In genomic region chr6:15256538-15257222, GRCh38 we compare ENCODE assay signal across 13 cellular contexts. TPM values are rescaled to one million over a fixed set of nuclear protein-coding genes. Genes with fewer than 3 reads are reported as not detected.
A peak's percentile ranks its signal among the peaks of the same experiment; 100 is the strongest.
DNase-seq lines count a peak whose midpoint lies in the region; ATAC-seq, FAIRE-seq and TF ChIP-seq lines count a peak whose summit lies in the region.
"Had no signal": no experiment of that assay in that cellular context is flagged by ENCODE, and none has a peak within 500 bp of the region (broad histone marks: within the 10 kb centered on the region; RNA-seq: fewer than 3 reads in every experiment).

No MANE protein-coding gene starts in this region.

- CTCF ChIA-PET in MCF 10A (lab: Yijun Ruan, JAX), result no interaction called here

- dilution Hi-C loops in keratinocyte (cut with MboI; ENCODE audit: extremely low pct_ligation_motif_present, low sequenced_read_pairs), result no loop called here

- H3K4me2 ChIP-seq in keratinocyte (ENCODE audit: control insufficient read depth, extremely low read depth, insufficient read depth, low read depth, low read length), result no peak overlapping the region

- H3K27me3 ChIP-seq in breast epithelium (no peaks in the 10 kb centered on the region), keratinocyte (ENCODE audit: control insufficient read depth, extremely low read depth, insufficient read depth, low read length) (no peaks in the 10 kb centered on the region)
- H3K27me3 ChIP-seq: cardiac muscle cell had no signal

- no peak overlapping the region for H3K9ac ChIP-seq in keratinocyte (ENCODE audit: control insufficient read depth, extremely low read depth, insufficient read depth, low read length)

- H3K36me3 ChIP-seq in breast epithelium, result no peaks in the 10 kb centered on the region
- peaks cover 1 to 5% of the 10 kb centered on the region in 2 experiments for H3K36me3 ChIP-seq in keratinocyte (ENCODE audit: control insufficient read depth in 2 of 2, extremely low read depth in 1 of 2, insufficient read depth in 2 of 2, low read length in 2 of 2)
- H3K36me3 ChIP-seq: cardiac muscle cell had no signal

- H3K27ac ChIP-seq in breast epithelium (no peak overlapping the region), keratinocyte (ENCODE audit: control insufficient read depth, insufficient read depth, low read length) (peak overlapping the region; percentile 10), substantia nigra (ENCODE audit: low read depth, low read length, poor library complexity, severe bottlenecking) (peak overlapping the region; percentile 40)
- H3K27ac ChIP-seq: cardiac muscle cell had no signal

- H3K36me3 Mint-ChIP-seq in MCF 10A (ENCODE audit: insufficient read depth, unreplicated experiment), result peaks cover 6% of the 10 kb centered on the region
- peaks cover 92% of the 10 kb centered on the region for H3K36me3 Mint-ChIP-seq in activated T-helper 2 cell treated with anti-CD3 and anti-CD28 coated beads, Interferon-gamma antibody, Interleukin-2, Interleukin-4, amounts not matched to agents 10 μg/mL and 5 μg/mL and 100 μg/mL, durations not matched to agents 14 hours and 24 hours and 36 hours (ENCODE audit: low read depth)

- no peak for ATAC-seq in GM19397 (IDR thresholded peaks at IDR 0.05; ENCODE audit: unreplicated experiment)

- H3K4me1 Mint-ChIP-seq in MCF 10A (ENCODE audit: insufficient read depth, unreplicated experiment), result peaks cover 52% of the 10 kb centered on the region
- peaks cover 88% of the 10 kb centered on the region for H3K4me1 Mint-ChIP-seq in activated T-helper 2 cell treated with anti-CD3 and anti-CD28 coated beads, Interferon-gamma antibody, Interleukin-2, Interleukin-4, amounts not matched to agents 10 μg/mL and 5 μg/mL and 100 μg/mL, durations not matched to agents 14 hours and 24 hours and 36 hours (ENCODE audit: low read depth)

- TF ChIP-seq CTCF in MCF 10A (IDR thresholded peaks at IDR 0.05; ENCODE audit: unreplicated experiment) (no peak), breast epithelium (IDR thresholded peaks at IDR 0.05) (no peak), keratinocyte (optimal IDR thresholded peaks at IDR 0.05 in 1 of 3, IDR thresholded peaks at IDR 0.05 in 1 of 3, conservative IDR thresholded peaks at IDR 0.05 in 1 of 3; ENCODE audit: extremely low read depth in 1 of 3, insufficient read depth in 2 of 3, low read length in 3 of 3) (no peak)

- TF ChIP-seq POLR2A in breast epithelium (IDR thresholded peaks at IDR 0.05), result no peak

- POLR2A ChIA-PET in MCF 10A (lab: Yijun Ruan, JAX), result interaction anchor here (1.0 to 1.2 kb wide), 3 partner anchors 9 to 109 kb away, joined by 3 read pairs; no protein-coding TSS in a partner anchor

- H3K9me3 Mint-ChIP-seq in MCF 10A (ENCODE audit: unreplicated experiment), result no peaks in the 10 kb centered on the region
- no peaks in the 10 kb centered on the region for H3K9me3 Mint-ChIP-seq in activated T-helper 2 cell treated with anti-CD3 and anti-CD28 coated beads, Interferon-gamma antibody, Interleukin-2, Interleukin-4, amounts not matched to agents 10 μg/mL and 5 μg/mL and 100 μg/mL, durations not matched to agents 14 hours and 24 hours and 36 hours
- H3K9me3 Mint-ChIP-seq: T-cell, type B pancreatic cell had no signal

- H2AFZ ChIP-seq in keratinocyte (ENCODE audit: control insufficient read depth, low read length), result no peak overlapping the region

- BruUV-seq in MCF 10A (replicated peaks; lab: Mats Ljungman, UMichigan), result no TSS peak

- H3K9me3 ChIP-seq in breast epithelium (no peaks in the 10 kb centered on the region), keratinocyte (ENCODE audit: control insufficient read depth, low read depth, low read length) (no peaks in the 10 kb centered on the region)

- peaks cover 0 to 1% of the 10 kb centered on the region in 2 donors for H3K4me1 ChIP-seq in breast epithelium
- H3K4me1 ChIP-seq in keratinocyte (ENCODE audit: control insufficient read depth, extremely low read depth, insufficient read depth, low read length), result peaks cover 14% of the 10 kb centered on the region

- peaks cover 8% of the 10 kb centered on the region for H3K9me1 ChIP-seq in keratinocyte (ENCODE audit: control insufficient read depth, extremely low read depth, insufficient read depth, low read length)

- no peak overlapping the region for H3K4me3 ChIP-seq in breast epithelium
- no peak overlapping the region for H3K4me3 ChIP-seq in keratinocyte (ENCODE audit: control insufficient read depth in 2 of 3, extremely low read depth in 1 of 3, insufficient read depth in 2 of 3, low read depth in 1 of 3, low read length in 3 of 3)
- H3K4me3 ChIP-seq: cardiac muscle cell had no signal

- intact Hi-C loops in MCF 10A (cut with micrococcal nuclease) (no loop called here), breast epithelium (cut with DNase I; ENCODE audit: low total_unique reads) (loop anchor here (5.0 kb wide), 1 partner anchor 639 kb away; no protein-coding TSS in a partner anchor)
- intact Hi-C loops in activated T-helper 2 cell treated with anti-CD3 and anti-CD28 coated beads, Interferon-gamma antibody, Interleukin-2, Interleukin-4, amounts not matched to agents 10 μg/mL and 5 μg/mL and 100 μg/mL, durations not matched to agents 14 hours and 24 hours and 36 hours (cut with micrococcal nuclease), result no loop called here

- peak overlapping the region; percentile 17 for H3K27ac Mint-ChIP-seq in MCF 10A (ENCODE audit: low read depth, unreplicated experiment)
- H3K27ac Mint-ChIP-seq in activated T-helper 2 cell treated with anti-CD3 and anti-CD28 coated beads, Interferon-gamma antibody, Interleukin-2, Interleukin-4, amounts not matched to agents 10 μg/mL and 5 μg/mL and 100 μg/mL, durations not matched to agents 14 hours and 24 hours and 36 hours, result peak overlapping the region; percentile 39

- FAIRE-seq in keratinocyte (lab: Jason Lieb, UNC), result no peak

- no peak overlapping the region for H3K4me3 Mint-ChIP-seq in MCF 10A (ENCODE audit: unreplicated experiment)
- no peak overlapping the region for H3K4me3 Mint-ChIP-seq in activated T-helper 2 cell treated with anti-CD3 and anti-CD28 coated beads, Interferon-gamma antibody, Interleukin-2, Interleukin-4, amounts not matched to agents 10 μg/mL and 5 μg/mL and 100 μg/mL, durations not matched to agents 14 hours and 24 hours and 36 hours (ENCODE audit: low read depth)

- DNase-seq in MCF 10A (ENCODE audit: unreplicated experiment) (no peak), breast epithelium (ENCODE audit: low spot score in 2 of 2) (no peak), keratinocyte (ENCODE audit: low read depth, low spot score) (no peak), substantia nigra (lab: John Stamatoyannopoulos, UW) (peak in 1 of 49 donors; percentile 20), germinal center (ENCODE audit: low spot score) (no peak), RPMI8226 (no peak)
- DNase-seq in activated T-helper 2 cell treated with anti-CD3 and anti-CD28 coated beads, Interferon-gamma antibody, Interleukin-2, Interleukin-4, amounts not matched to agents 10 μg/mL and 5 μg/mL and 100 μg/mL, durations not matched to agents 14 hours and 24 hours and 36 hours (ENCODE audit: low spot score), result no peak
- DNase-seq: DMS79, NCI-H2107, T-cell had no signal

- peaks cover 99% of the 10 kb centered on the region for H3K79me2 ChIP-seq in keratinocyte (ENCODE audit: control insufficient read depth, insufficient read depth, low read length)

- H3K27me3 Mint-ChIP-seq in MCF 10A (ENCODE audit: insufficient read depth, unreplicated experiment), result no peaks in the 10 kb centered on the region
- no peaks in the 10 kb centered on the region for H3K27me3 Mint-ChIP-seq in activated T-helper 2 cell treated with anti-CD3 and anti-CD28 coated beads, Interferon-gamma antibody, Interleukin-2, Interleukin-4, amounts not matched to agents 10 μg/mL and 5 μg/mL and 100 μg/mL, durations not matched to agents 14 hours and 24 hours and 36 hours (ENCODE audit: low read depth)
- H3K27me3 Mint-ChIP-seq: T-cell, type B pancreatic cell had no signal

- H4K20me1 ChIP-seq in keratinocyte (ENCODE audit: control insufficient read depth, extremely low read depth, insufficient read depth, low read length), result peaks cover 19% of the 10 kb centered on the region

RNA-seq across cellular contexts. Expression of gene JARID2, which starts 10.8 kb away (rescaled TPM):
- total RNA-seq in MCF 10A (2022) (21.0 and 27.8 TPM in 2 replicates), breast epithelium (10 to 100 TPM; 10.5 to 13.9 (median 11.5) TPM)
- total RNA-seq in activated T-helper 2 cell treated with anti-CD3 and anti-CD28 coated beads, Interferon-gamma antibody, Interleukin-2, Interleukin-4, amounts not matched to agents 10 μg/mL and 5 μg/mL and 100 μg/mL, durations not matched to agents 14 hours and 24 hours and 36 hours, result 55.9 and 57.7 TPM in 2 replicates
- polyA plus RNA-seq in keratinocyte, result 10.2 to 18.9 TPM (median 11.0 TPM) in 3 replicates
- 6.7 TPM for polyA plus RNA-seq in keratinocyte (2011; ENCODE audit: low read depth)
- polyA plus RNA-seq in keratinocyte (2011; cell fraction: cytosol; rRNA removed), result 8.1 and 8.2 TPM in 2 replicates
- 27.9 and 30.7 TPM in 2 replicates for polyA plus RNA-seq in keratinocyte (2011; cell fraction: nucleus; rRNA removed)
- polyA plus RNA-seq in keratinocyte (2012; ENCODE audit: low replicate concordance), result 8.8 and 18.5 TPM in 2 replicates
- 19.5 to 23.1 TPM (median 22.5 TPM) in 3 replicates for polyA minus RNA-seq in keratinocyte
- 12.3 TPM for polyA minus RNA-seq in keratinocyte (2011; cell fraction: cytosol; rRNA and poly(A)+ RNA removed)
- 25.2 and 39.8 TPM in 2 replicates for polyA minus RNA-seq in keratinocyte (2011; cell fraction: nucleus; rRNA and poly(A)+ RNA removed)

Comparison
In these comparisons a context has a peak if more than half of its experiments do, and no peak if none do; other contexts are left out.
1. H3K27ac ChIP-seq: peak in keratinocyte (single experiment) and substantia nigra (single experiment); none in breast epithelium (0 of 2).